ENCODE assay signal across 17 cellular contexts in genomic region chr3:29212789-29213433, GRCh38.
"Had no signal": no experiment of that assay in that cellular context is flagged by ENCODE, and none has a peak within 500 bp of the region (broad histone marks: within the 10 kb centered on the region; RNA-seq: fewer than 3 reads in every experiment).

No MANE protein-coding gene starts in this region.

- H3K27me3 ChIP-seq: adrenal gland, cardiac muscle cell, neural progenitor cell, sigmoid colon, spleen, thyroid gland, vagina had no signal

- H3K4me3 ChIP-seq: adrenal gland, cardiac muscle cell, lung, neural progenitor cell, sigmoid colon, spleen, thyroid gland, vagina had no signal

- H3K4me1 ChIP-seq: adrenal gland, neural progenitor cell, sigmoid colon, spleen, thyroid gland, vagina had no signal

- H3K9me3 ChIP-seq: adrenal gland, sigmoid colon, SK-N-SH, spleen, thyroid gland, vagina had no signal

- H3K4me3 Mint-ChIP-seq: activated T-helper 17 cell treated with anti-CD3 and anti-CD28 coated beads, Interleukin-2, amount 50 U/mL, for 72 hours; endodermal cell; mesothelial cell of epicardium; neural progenitor cell had no signal

- H3K36me3 ChIP-seq: adrenal gland, cardiac muscle cell, neural progenitor cell, sigmoid colon, spleen, thyroid gland, vagina had no signal

- H3K27me3 Mint-ChIP-seq: activated T-helper 17 cell treated with anti-CD3 and anti-CD28 coated beads, Interleukin-2, amount 50 U/mL, for 72 hours had no signal

- ATAC-seq: activated T-helper 17 cell treated with anti-CD3 and anti-CD28 coated beads, Interleukin-2, amount 50 U/mL, for 72 hours; left cardiac atrium had no signal

- DNase-seq: activated CD4-positive, alpha-beta T cell treated with anti-CD3 and anti-CD28 coated beads for 48 hours; activated CD8-positive, alpha-beta memory T cell treated with anti-CD3 and anti-CD28 coated beads for 24 hours; activated naive CD4-positive, alpha-beta T cell treated with Interleukin-2 at 50 U/mL for 16 hours; adrenal gland; endodermal cell; left cardiac atrium; sigmoid colon; SK-N-SH; spleen; thyroid gland had no signal

- H3K27ac Mint-ChIP-seq: activated T-helper 17 cell treated with anti-CD3 and anti-CD28 coated beads, Interleukin-2, amount 50 U/mL, for 72 hours; endodermal cell; mesothelial cell of epicardium; neural progenitor cell had no signal

- H3K4me1 Mint-ChIP-seq: activated T-helper 17 cell treated with anti-CD3 and anti-CD28 coated beads, Interleukin-2, amount 50 U/mL, for 72 hours had no signal

- H3K9me3 Mint-ChIP-seq: activated T-helper 17 cell treated with anti-CD3 and anti-CD28 coated beads, Interleukin-2, amount 50 U/mL, for 72 hours; endodermal cell; mesothelial cell of epicardium; neural progenitor cell had no signal

- H3K27ac ChIP-seq: adrenal gland, cardiac muscle cell, neural progenitor cell, sigmoid colon, spleen, thyroid gland, vagina, VCaP had no signal
